In genomic region chr12:47848853-47849252, GRCh38 we compare ENCODE assay signal across 23 cellular contexts. TPM values are rescaled to one million over a fixed set of nuclear protein-coding genes. Genes with fewer than 3 reads are reported as not detected.
"Had no signal": no experiment of that assay in that cellular context is flagged by ENCODE, and none has a peak within 500 bp of the region (broad histone marks: within the 10 kb centered on the region; RNA-seq: fewer than 3 reads in every experiment).

No MANE protein-coding gene starts in this region.

- H3K27me3 ChIP-seq: cardiac muscle cell, esophagus squamous epithelium, pancreas, right atrium auricular region, spleen had no signal

- H3K36me3 ChIP-seq: cardiac muscle cell, gastroesophageal sphincter, pancreas, right atrium auricular region, thoracic aorta had no signal

- FAIRE-seq: islet of Langerhans, pancreas, TTC549 had no signal

- H3K9me3 ChIP-seq: esophagus squamous epithelium, gastroesophageal sphincter, mucosa of descending colon, pancreas, psoas muscle, right atrium auricular region, spleen, thoracic aorta had no signal

- H3K4me1 ChIP-seq: pancreas, spleen had no signal

- ATAC-seq: gastroesophageal sphincter, left colon, mucosa of descending colon, pancreas, psoas muscle had no signal

- DNase-seq: activated CD4-positive, alpha-beta T cell treated with anti-CD3 and anti-CD28 coated beads, Interleukin-2, amount 50 U/mL, for 48 hours; activated effector memory CD4-positive, alpha-beta T cell treated with Interleukin-2 at 50 U/mL for 16 hours; activated naive CD4-positive, alpha-beta T cell treated with anti-CD3 and anti-CD28 coated beads, Interleukin-2, amount 10 ng/mL, durations not matched to agents 7 days and 5 days; amygdala; cortex of kidney; esophagus squamous epithelium; head of caudate nucleus; left colon; mesendoderm; mucosa of descending colon; nephron progenitor cell; pancreas; psoas muscle; stimulated activated CD4-positive, alpha-beta T cell treated with anti-CD3 and anti-CD28 coated beads, Interleukin-4, amount 100 ng/mL, for 1 hour; stimulated activated naive CD4-positive, alpha-beta T cell treated with Interleukin-2 at 50 U/mL for 16 hours; T-helper 1 cell had no signal

- H3K27ac ChIP-seq: cardiac muscle cell, esophagus squamous epithelium, gastroesophageal sphincter, pancreas, psoas muscle, right atrium auricular region, thoracic aorta had no signal

- H3K4me3 ChIP-seq: cardiac muscle cell, esophagus squamous epithelium, gastroesophageal sphincter, mucosa of descending colon, pancreas, psoas muscle, right atrium auricular region, spleen, thoracic aorta had no signal

RNA-seq across cellular contexts. Expression of gene VDR, which starts 55.9 kb away (rescaled TPM):
- total RNA-seq: cardiac muscle cell had no signal
- polyA plus RNA-seq: cardiac muscle cell had no signal
